ENCODE assay signal across 25 cellular contexts in genomic region chr7:127338122-127338521, GRCh38. TPM values are rescaled to one million over a fixed set of nuclear protein-coding genes. Genes with fewer than 3 reads are reported as not detected.
DNase-seq lines count a peak whose midpoint lies in the region; ATAC-seq and TF ChIP-seq lines count a peak whose summit lies in the region.
"Had no signal": no experiment of that assay in that cellular context is flagged by ENCODE, and none has a peak within 500 bp of the region (broad histone marks: within the 10 kb centered on the region; RNA-seq: fewer than 3 reads in every experiment).

No MANE protein-coding gene starts in this region.

- TF ChIP-seq CTCF in right atrium auricular region (IDR thresholded peaks at IDR 0.05): no peak
- no peak for TF ChIP-seq CTCF in left ventricle myocardium inferior (IDR thresholded peaks at IDR 0.05; ENCODE audit: borderline replicate concordance)
- TF ChIP-seq CTCF in mucosa of descending colon (IDR thresholded peaks at IDR 0.05): no peak

- H3K36me3 ChIP-seq in right atrium auricular region (no peaks in the 10 kb centered on the region), left ventricle myocardium inferior (peaks cover 3% of the 10 kb centered on the region), mucosa of descending colon (ENCODE audit: low read depth) (no peaks in the 10 kb centered on the region)
- H3K36me3 ChIP-seq: BE2C, BLaER1 had no signal

- intact Hi-C loops in Right ventricle myocardium superior (cut with DNase I) (no loop called here), left ventricle myocardium inferior (cut with micrococcal nuclease) (no loop called here), left ventricle myocardium superior (cut with micrococcal nuclease) (no loop called here), mucosa of descending colon (cut with DNase I, micrococcal nuclease) (no loop called here)

- H3K4me1 ChIP-seq in right atrium auricular region: peaks cover 0 to 3% of the 10 kb centered on the region in 2 donors
- H3K4me1 ChIP-seq in left ventricle myocardium inferior: peaks cover 14% of the 10 kb centered on the region
- no peaks in the 10 kb centered on the region for H3K4me1 ChIP-seq in mucosa of descending colon (ENCODE audit: low read depth)
- H3K4me1 ChIP-seq: BE2C, BLaER1 had no signal

- DNase-seq in Right ventricle myocardium superior (no peak), right atrium auricular region (ENCODE audit: low spot score) (no peak), left ventricle myocardium inferior (no peak), left ventricle myocardium superior (no peak), mucosa of descending colon (no peak), NCI-H1417 treated with DMSO at 0.1 percent for 48 hours (lab: John Stamatoyannopoulos, UW) (no peak)
- DNase-seq: 8988T; ACHN; BE2C; C1 segment of cervical spinal cord; CD4-positive, alpha-beta memory T cell; CD4-positive, CD25-positive, alpha-beta regulatory T cell; CD8-positive, alpha-beta memory T cell; COR-L47; DMS 273 treated with DMSO at 0.1 percent for 48 hours; DMS153; DMS53; DMS79; DND-41; EL; GDM1 had no signal

- no peaks in the 10 kb centered on the region for H3K27me3 ChIP-seq in right atrium auricular region
- H3K27me3 ChIP-seq in left ventricle myocardium inferior (ENCODE audit: low read depth): no peaks in the 10 kb centered on the region
- H3K27me3 ChIP-seq: BE2C, BLaER1 had no signal

- H3K27ac ChIP-seq in right atrium auricular region: no peak overlapping the region
- H3K27ac ChIP-seq in left ventricle myocardium inferior (replicated peaks): peak overlapping the region; percentile 40
- H3K27ac ChIP-seq: BLaER1 had no signal

- H3K4me3 ChIP-seq in right atrium auricular region (no peak overlapping the region), left ventricle myocardium inferior (no peak overlapping the region), mucosa of descending colon (no peak overlapping the region)
- H3K4me3 ChIP-seq: BLaER1, GM12878 had no signal

- ATAC-seq in Right ventricle myocardium superior (ENCODE audit: poor library complexity): peak; percentile 84
- peak; percentile 81 for ATAC-seq in left ventricle myocardium superior
- peak; percentile 12 for ATAC-seq in mucosa of descending colon
- ATAC-seq in GM19467 (IDR thresholded peaks at IDR 0.05; ENCODE audit: unreplicated experiment): no peak
- ATAC-seq in activated CD4-positive, CD25-positive, alpha-beta regulatory T cell treated with anti-CD3 and anti-CD28 coated beads, Interleukin-2, amount 50 U/mL, for 24 hours: no peak
- ATAC-seq: GM12878 had no signal

- H3K9me3 ChIP-seq in right atrium auricular region: peaks cover 0 to 10% of the 10 kb centered on the region in 2 donors
- H3K9me3 ChIP-seq in left ventricle myocardium inferior (replicated peaks): peaks cover 7% of the 10 kb centered on the region
- no peaks in the 10 kb centered on the region for H3K9me3 ChIP-seq in mucosa of descending colon
- H3K9me3 ChIP-seq: BE2C had no signal

RNA-seq across cellular contexts. Expression of gene ZNF800, which starts 54.4 kb away (rescaled TPM):
- 17.6 TPM for total RNA-seq in Right ventricle myocardium superior
- total RNA-seq in right atrium auricular region: 10 to 100 TPM; 23.3 to 24.9 TPM
- total RNA-seq in left ventricle myocardium inferior: 17.3 TPM
- total RNA-seq in left ventricle myocardium superior: 20.8 TPM
- total RNA-seq in mucosa of descending colon: 10 to 100 TPM; 26.9 to 38.7 (median 35.6) TPM

Comparison
In these comparisons a context has a peak if more than half of its experiments do, and no peak if none do; other contexts are left out.
1. ATAC-seq: peak in Right ventricle myocardium superior (single experiment), left ventricle myocardium superior (single experiment) and mucosa of descending colon (single experiment); none in GM19467 (single experiment) and activated CD4-positive, CD25-positive, alpha-beta regulatory T cell treated with anti-CD3 and anti-CD28 coated beads, Interleukin-2, amount 50 U/mL, for 24 hours (0 of 2).